ENCODE assay signal across 22 cellular contexts in the genomic region with DNA sequence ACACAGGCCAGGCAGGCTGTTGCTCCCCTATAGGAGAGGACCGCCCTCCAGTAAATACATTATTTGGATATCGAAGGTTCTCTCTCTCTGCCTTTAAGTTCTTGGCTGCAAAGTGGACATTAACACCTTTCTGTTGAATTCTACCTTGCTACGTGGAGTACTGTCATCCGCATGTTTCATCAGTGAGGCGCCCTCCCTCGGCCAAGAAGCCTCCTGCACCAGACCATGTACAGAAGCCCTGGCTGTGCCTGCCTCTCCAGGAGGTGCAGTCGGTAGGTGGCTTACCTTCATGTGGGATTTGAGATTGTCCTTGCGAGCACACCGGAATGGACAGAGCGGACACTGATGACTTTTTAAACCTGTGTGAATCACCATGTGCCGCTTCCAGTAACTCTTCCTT. TPM values are rescaled to one million over a fixed set of nuclear protein-coding genes. Genes with fewer than 3 reads are reported as not detected.
DNase-seq lines count a peak whose midpoint lies in the region; ATAC-seq, FAIRE-seq and TF ChIP-seq lines count a peak whose summit lies in the region.
"Had no signal": no experiment of that assay in that cellular context is flagged by ENCODE, and none has a peak within 500 bp of the region (broad histone marks: within the 10 kb centered on the region; RNA-seq: fewer than 3 reads in every experiment).

No MANE protein-coding gene starts in this region.

- TF ChIP-seq CTCF in DOHH2 (IDR thresholded peaks at IDR 0.05; ENCODE audit: low read depth, low read length, poor library complexity, severe bottlenecking) (peak; percentile 12), GM23338 (conservative IDR thresholded peaks at IDR 0.05; ENCODE audit: low read depth in 2 of 2) (peak; percentile 62 to 78), bronchial epithelial cell (IDR thresholded peaks at IDR 0.05; ENCODE audit: insufficient read depth, low read length, severe bottlenecking) (peak; percentile 24), CD14-positive monocyte (IDR thresholded peaks at IDR 0.05) (no peak)

- H3K36me3 Mint-ChIP-seq in GM23338 (ENCODE audit: low read depth) (peaks cover 37% of the 10 kb centered on the region), memory B cell (peaks cover 12% of the 10 kb centered on the region), CD14-positive monocyte (no peaks in the 10 kb centered on the region)

- peaks cover 7% of the 10 kb centered on the region; the same call in 1 of the 2 replicates for H4K20me1 ChIP-seq in DOHH2 (ENCODE audit: control insufficient read depth, insufficient read depth, low read depth, low read length)
- no peaks in the 10 kb centered on the region for H4K20me1 ChIP-seq in GM23338 (replicated peaks; ENCODE audit: insufficient read depth)

- H3K27me3 ChIP-seq in DOHH2 (ENCODE audit: control insufficient read depth, low read length) (no peaks in the 10 kb centered on the region), GM23338 (ENCODE audit: insufficient read depth) (no peaks in the 10 kb centered on the region), bronchial epithelial cell (ENCODE audit: control insufficient read depth, insufficient read depth, low read length) (no peaks in the 10 kb centered on the region)
- H3K27me3 ChIP-seq: dorsolateral prefrontal cortex, heart left ventricle had no signal

- H2AFZ ChIP-seq in GM23338: no peak overlapping the region
- H2AFZ ChIP-seq: GM23248 had no signal

- H3K79me2 ChIP-seq in DOHH2 (ENCODE audit: control insufficient read depth, low read length): peaks cover 71% of the 10 kb centered on the region
- H3K79me2 ChIP-seq in GM23338 (replicated peaks; ENCODE audit: insufficient read depth): peaks cover 63% of the 10 kb centered on the region

- no peak overlapping the region for H3K4me2 ChIP-seq in DOHH2 (ENCODE audit: low read length)
- no peak overlapping the region for H3K4me2 ChIP-seq in GM23338
- H3K4me2 ChIP-seq: smooth muscle cell had no signal

- H3K4me3 ChIP-seq in DOHH2 (ENCODE audit: low read length): no peak overlapping the region
- H3K4me3 ChIP-seq in GM23338: no peak overlapping the region
- no peak overlapping the region for H3K4me3 ChIP-seq in bronchial epithelial cell (ENCODE audit: low read depth, low read length)
- H3K4me3 ChIP-seq: dorsolateral prefrontal cortex, GM23248, heart left ventricle, smooth muscle cell had no signal

- no peaks in the 10 kb centered on the region for H3F3A ChIP-seq in DOHH2 (ENCODE audit: control insufficient read depth, insufficient read depth)
- H3F3A ChIP-seq in GM23338 (replicated peaks; ENCODE audit: low read depth): peaks cover 3% of the 10 kb centered on the region

- peak overlapping the region; percentile 34; the same call in 1 of the 2 replicates for H3K27ac Mint-ChIP-seq in GM23338
- peak overlapping the region; percentile 82 for H3K27ac Mint-ChIP-seq in memory B cell
- no peak overlapping the region for H3K27ac Mint-ChIP-seq in CD14-positive monocyte
- H3K27ac Mint-ChIP-seq: activated CD8-positive, alpha-beta memory T cell treated with anti-CD3 and anti-CD28 coated beads, Interleukin-2, amount 10 ng/mL, durations not matched to agents 7 days and 5 days; activated T-helper 1 cell treated with anti-CD3 and anti-CD28 coated beads, Interleukin-12 subunit alpha, Interleukin-12 subunit beta, Interleukin-2, Interleukin-4 antibody, amounts not matched to agents 30 ng/mL and 10 ng/mL and 1 ng/mL, durations not matched to agents 14 hours and 24 hours and 36 hours had no signal

- peak; percentile 62 for DNase-seq in GM23338 (ENCODE audit: low spot score)
- DNase-seq in bronchial epithelial cell (ENCODE audit: low read depth): no peak
- DNase-seq in memory B cell (ENCODE audit: low spot score in 2 of 2): no peak
- no peak for DNase-seq in CD14-positive monocyte (ENCODE audit: low spot score)
- DNase-seq in NCI-H526 treated with DMSO at 0.1 percent for 48 hours (lab: John Stamatoyannopoulos, UW): no peak
- DNase-seq: activated CD4-positive, alpha-beta T cell treated with anti-CD3 and anti-CD28 coated beads, Interleukin-2, amount 50 U/mL, for 1 hour; activated CD8-positive, alpha-beta memory T cell treated with anti-CD3 and anti-CD28 coated beads, Interleukin-2, amount 10 ng/mL, durations not matched to agents 7 days and 5 days; activated naive CD4-positive, alpha-beta T cell treated with anti-CD3 and anti-CD28 coated beads, Interleukin-2, amount 50 U/mL, for 16 hours; aorta; dorsolateral prefrontal cortex; EL; GM23248; heart left ventricle; NCI-H1092; NCI-H187 treated with DMSO at 0.1 percent for 48 hours; NCI-H2227 treated with DMSO at 0.1 percent for 48 hours; NCI-H774 had no signal

- ATAC-seq in GM23338 (peak; percentile 72), memory B cell (ENCODE audit: low read depth) (no peak), GM18520 (IDR thresholded peaks at IDR 0.05; ENCODE audit: unreplicated experiment) (no peak)
- ATAC-seq: activated CD8-positive, alpha-beta memory T cell treated with anti-CD3 and anti-CD28 coated beads, Interleukin-2, amount 10 ng/mL, durations not matched to agents 7 days and 5 days; heart left ventricle had no signal

- H3K4me3 Mint-ChIP-seq in GM23338 (no peak overlapping the region), memory B cell (no peak overlapping the region), CD14-positive monocyte (no peak overlapping the region)
- H3K4me3 Mint-ChIP-seq: activated CD8-positive, alpha-beta memory T cell treated with anti-CD3 and anti-CD28 coated beads, Interleukin-2, amount 10 ng/mL, durations not matched to agents 7 days and 5 days; activated T-helper 1 cell treated with anti-CD3 and anti-CD28 coated beads, Interleukin-12 subunit alpha, Interleukin-12 subunit beta, Interleukin-2, Interleukin-4 antibody, amounts not matched to agents 30 ng/mL and 10 ng/mL and 1 ng/mL, durations not matched to agents 14 hours and 24 hours and 36 hours had no signal

- H3K27me3 Mint-ChIP-seq in GM23338 (ENCODE audit: insufficient read depth, low read depth, poor library complexity): no peaks in the 10 kb centered on the region
- no peaks in the 10 kb centered on the region for H3K27me3 Mint-ChIP-seq in memory B cell
- H3K27me3 Mint-ChIP-seq in CD14-positive monocyte (ENCODE audit: low read depth in 3 of 3): no peaks in the 10 kb centered on the region
- H3K27me3 Mint-ChIP-seq: activated CD8-positive, alpha-beta memory T cell treated with anti-CD3 and anti-CD28 coated beads, Interleukin-2, amount 10 ng/mL, durations not matched to agents 7 days and 5 days had no signal

- no peaks in the 10 kb centered on the region for H3K9me2 ChIP-seq in DOHH2 (replicated peaks; ENCODE audit: control insufficient read depth, low read length)
- H3K9me2 ChIP-seq in GM23338 (ENCODE audit: insufficient read depth): no peaks in the 10 kb centered on the region

- H3K4me1 ChIP-seq in DOHH2 (ENCODE audit: control insufficient read depth, low read length) (peaks cover 26% of the 10 kb centered on the region), GM23338 (ENCODE audit: insufficient read depth) (peaks cover 71% of the 10 kb centered on the region)

- H3K27ac ChIP-seq in DOHH2 (ENCODE audit: low read depth, low read length) (no peak overlapping the region), GM23338 (ENCODE audit: low read depth) (no peak overlapping the region)
- H3K27ac ChIP-seq: C4-2B, GM23248, heart left ventricle had no signal

- H3K4me1 Mint-ChIP-seq in GM23338 (peaks cover 74% of the 10 kb centered on the region), memory B cell (peaks cover 35% of the 10 kb centered on the region), CD14-positive monocyte (peaks cover 4% of the 10 kb centered on the region)

- FAIRE-seq in bronchial epithelial cell (lab: Jason Lieb, UNC): no peak

- no peaks in the 10 kb centered on the region for H3K9me3 Mint-ChIP-seq in GM23338
- no peaks in the 10 kb centered on the region for H3K9me3 Mint-ChIP-seq in memory B cell
- no peaks in the 10 kb centered on the region for H3K9me3 Mint-ChIP-seq in CD14-positive monocyte
- H3K9me3 Mint-ChIP-seq: activated T-helper 1 cell treated with anti-CD3 and anti-CD28 coated beads, Interleukin-12 subunit alpha, Interleukin-12 subunit beta, Interleukin-2, Interleukin-4 antibody, amounts not matched to agents 30 ng/mL and 10 ng/mL and 1 ng/mL, durations not matched to agents 14 hours and 24 hours and 36 hours had no signal

- H3K36me3 ChIP-seq in DOHH2 (ENCODE audit: control insufficient read depth, low read length) (peaks cover 42% of the 10 kb centered on the region), GM23338 (ENCODE audit: insufficient read depth) (no peaks in the 10 kb centered on the region), bronchial epithelial cell (ENCODE audit: control insufficient read depth, insufficient read depth, low read length) (no peaks in the 10 kb centered on the region)

- no peaks in the 10 kb centered on the region for H3K9me3 ChIP-seq in DOHH2 (ENCODE audit: control insufficient read depth, insufficient read depth, low read length)
- H3K9me3 ChIP-seq: heart left ventricle had no signal

- intact Hi-C loops in CD14-positive monocyte (cut with micrococcal nuclease): no loop called here

RNA-seq across cellular contexts. Expression of a gene that starts 46.7 kb away (rescaled TPM):
- total RNA-seq in GM23338 (2014; rRNA removed; shearing (Covaris generic)): 33.1 and 34.1 TPM in 2 replicates
- 19.9 and 20.3 TPM in 2 replicates for polyA plus RNA-seq in GM23338 (2016; fragmentation: Nextera tagmentation; extraction: Ambion mirVana)
- 2.1 and 3.5 TPM in 2 replicates for total RNA-seq in bronchial epithelial cell
- not detected for polyA plus RNA-seq in CD14-positive monocyte

Comparison
In these comparisons a context has a peak if more than half of its experiments do, and no peak if none do; other contexts are left out.
1. H3K27ac Mint-ChIP-seq: peak in GM23338 (single experiment) and memory B cell (single experiment); none in CD14-positive monocyte (0 of 7).